ENCODE assay signal across 26 cellular contexts in the genomic region with DNA sequence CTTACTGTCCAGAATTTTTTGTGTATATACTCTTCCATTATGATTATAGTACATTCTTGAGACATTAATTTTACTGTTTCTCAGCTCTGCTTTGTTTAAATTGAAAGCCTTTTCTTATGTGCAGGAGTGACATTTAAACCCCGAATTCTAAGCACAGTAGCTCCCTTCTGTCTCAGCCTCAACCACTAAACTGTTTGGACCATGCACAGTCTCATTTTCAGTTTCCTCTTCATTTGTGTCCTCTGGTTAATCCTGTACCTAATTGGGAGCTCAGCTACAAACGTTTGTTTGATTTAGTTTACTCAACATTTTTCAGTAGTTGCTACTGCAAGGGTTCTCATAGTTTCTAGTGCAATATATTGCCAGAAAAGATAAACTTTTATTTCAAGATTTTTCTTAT.
"Had no signal": no experiment of that assay in that cellular context is flagged by ENCODE, and none has a peak within 500 bp of the region (broad histone marks: within the 10 kb centered on the region; RNA-seq: fewer than 3 reads in every experiment).

No MANE protein-coding gene starts in this region.

- DNase-seq: cortex of kidney; dermis blood vessel endothelial cell; dorsolateral prefrontal cortex; effector CD4-positive, alpha-beta T cell; effector CD8-positive, alpha-beta T cell; effector memory CD4-positive, alpha-beta T cell; effector memory CD8-positive, alpha-beta T cell; endodermal cell; erythroblast; esophagus squamous epithelium; foreskin fibroblast; foreskin keratinocyte; foreskin melanocyte; gastrocnemius medialis; glutamatergic neuron; head of caudate nucleus; heart left ventricle; heart right ventricle; hippocampal formation had no signal

- H3K27me3 ChIP-seq: dorsolateral prefrontal cortex, esophagus muscularis mucosa, esophagus squamous epithelium, foreskin keratinocyte, gastrocnemius medialis, gastroesophageal sphincter, heart left ventricle, heart right ventricle, hepatocyte had no signal

- H2AFZ ChIP-seq: hepatocyte had no signal

- H3K4me2 ChIP-seq: hepatocyte had no signal

- H3K27ac Mint-ChIP-seq: dendritic cell treated with granulocyte-macrophage colony-stimulating factor and Interleukin-4, amounts not matched to agents 40 ng/mL and 50 ng/mL, for 4 days; effector memory CD8-positive, alpha-beta T cell; endodermal cell had no signal

- H3K9me3 ChIP-seq: esophagus muscularis mucosa, esophagus squamous epithelium, gastrocnemius medialis, gastroesophageal sphincter had no signal

- H3K4me3 Mint-ChIP-seq: dendritic cell treated with granulocyte-macrophage colony-stimulating factor and Interleukin-4, amounts not matched to agents 40 ng/mL and 50 ng/mL, for 4 days; effector memory CD8-positive, alpha-beta T cell; endodermal cell had no signal

- H3K27me3 Mint-ChIP-seq: dendritic cell treated with granulocyte-macrophage colony-stimulating factor and Interleukin-4, amounts not matched to agents 40 ng/mL and 50 ng/mL, for 4 days; effector memory CD8-positive, alpha-beta T cell had no signal

- H3K27ac ChIP-seq: coronary artery, dorsolateral prefrontal cortex, epithelial cell of prostate, esophagus muscularis mucosa, esophagus squamous epithelium, foreskin keratinocyte, gastrocnemius medialis, gastroesophageal sphincter, heart left ventricle, heart right ventricle, hepatocyte had no signal

- ATAC-seq: effector memory CD8-positive, alpha-beta T cell; esophagus mucosa; foreskin keratinocyte; gastrocnemius medialis; gastroesophageal sphincter; heart left ventricle; heart right ventricle had no signal

- H3K4me1 ChIP-seq: esophagus muscularis mucosa, esophagus squamous epithelium, foreskin keratinocyte, gastrocnemius medialis, gastroesophageal sphincter, heart left ventricle, heart right ventricle had no signal

- H3K36me3 ChIP-seq: esophagus muscularis mucosa, esophagus squamous epithelium, gastrocnemius medialis, gastroesophageal sphincter, heart left ventricle, heart right ventricle had no signal

- H3K9me3 Mint-ChIP-seq: endodermal cell had no signal

- H3K4me3 ChIP-seq: coronary artery, dorsolateral prefrontal cortex, esophagus muscularis mucosa, esophagus squamous epithelium, gastrocnemius medialis, gastroesophageal sphincter, heart left ventricle, heart right ventricle, hepatocyte had no signal

- H3K79me2 ChIP-seq: hepatocyte had no signal

- H3K4me1 Mint-ChIP-seq: endodermal cell had no signal
